Comparison of ENCODE assay signal across 27 cellular contexts in the genomic region with DNA sequence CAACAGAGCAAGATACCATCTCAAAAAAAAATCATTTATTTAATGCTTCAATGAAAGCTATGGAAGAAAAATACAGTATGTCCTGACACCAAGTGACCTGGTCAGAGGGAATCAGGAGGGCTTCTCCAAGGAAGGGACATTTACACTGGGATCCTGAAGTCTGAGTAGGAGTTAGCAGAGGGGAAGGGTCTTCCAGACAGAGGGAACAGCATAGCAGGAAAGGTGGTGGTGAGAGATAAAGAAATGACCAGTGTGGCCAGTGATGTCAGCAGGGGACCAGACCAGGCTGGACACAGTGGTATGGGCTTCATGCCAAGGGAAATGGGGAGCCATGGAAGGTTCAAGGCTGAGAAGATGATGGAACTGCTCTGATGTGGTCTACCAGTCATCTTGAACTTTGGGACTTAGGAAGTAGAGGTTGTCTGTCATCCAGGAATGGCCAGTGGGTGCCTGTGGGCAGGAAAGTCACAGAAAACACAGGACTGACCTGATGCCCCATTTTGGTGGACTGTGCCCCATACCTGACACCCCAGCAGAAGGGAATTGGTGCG. TPM values are rescaled to one million over a fixed set of nuclear protein-coding genes. Genes with fewer than 3 reads are reported as not detected.
DNase-seq lines count a peak whose midpoint lies in the region; ATAC-seq, FAIRE-seq and TF ChIP-seq lines count a peak whose summit lies in the region.
"Had no signal": no experiment of that assay in that cellular context is flagged by ENCODE, and none has a peak within 500 bp of the region (broad histone marks: within the 10 kb centered on the region; RNA-seq: fewer than 3 reads in every experiment).

No MANE protein-coding gene starts in this region.

- H3F3A ChIP-seq in SK-N-SH (replicated peaks; ENCODE audit: insufficient read depth) (peaks cover 12% of the 10 kb centered on the region), PC-9 (ENCODE audit: insufficient read depth, low read depth) (peaks cover 25% of the 10 kb centered on the region)

- H3K4me3 ChIP-seq in SK-N-SH (ENCODE audit: low read depth in 2 of 2, low read length in 1 of 2) (no peak overlapping the region), GM12875 (ENCODE audit: low read depth, low read length) (peak overlapping the region; percentile 18), GM12878 (no peak overlapping the region; the same call in 1 of the 2 replicates), PC-9 (no peak overlapping the region)
- H3K4me3 ChIP-seq: GM23338, lower lobe of right lung, SK-N-MC had no signal

- H3K27ac Mint-ChIP-seq in natural killer cell treated with Interleukin-12 subunit alpha and Interleukin-12 subunit beta and Interleukin-15 and Interleukin-18, amount 100 ng/mL, for 72 hours, result peak overlapping the region; percentile 10 to 48
- H3K27ac Mint-ChIP-seq: activated CD4-positive, alpha-beta memory T cell treated with anti-CD3 and anti-CD28 coated beads, Interleukin-2, amount 10 ng/mL, durations not matched to agents 7 days and 5 days; activated naive CD8-positive, alpha-beta T cell; GM23338; WTC11 had no signal

- no peaks in the 10 kb centered on the region for H3K36me3 ChIP-seq in SK-N-SH (replicated peaks in 1 of 2; ENCODE audit: control insufficient read depth in 1 of 2, insufficient read depth in 2 of 2, low read length in 1 of 2)
- no peaks in the 10 kb centered on the region for H3K36me3 ChIP-seq in GM12878 (ENCODE audit: control insufficient read depth in 2 of 2, insufficient read depth in 2 of 2, low read length in 1 of 2)
- H3K36me3 ChIP-seq in PC-9 (ENCODE audit: low read depth), result no peaks in the 10 kb centered on the region
- H3K36me3 ChIP-seq: lower lobe of right lung had no signal

- in situ Hi-C loops in GM12878 (cut with MboI), result no loop called here

- ATAC-seq in SK-N-SH treated with all-trans-retinoic acid at 6 μM for 48 hours, result no peak
- no peak for ATAC-seq in GM12878
- no peak for ATAC-seq in natural killer cell treated with Interleukin-12 subunit alpha and Interleukin-12 subunit beta and Interleukin-15 and Interleukin-18, amount 100 ng/mL, for 72 hours
- ATAC-seq: GM23338, lower lobe of right lung, WTC11 had no signal

- FAIRE-seq in GM12878 (lab: Jason Lieb, UNC), result no peak
- FAIRE-seq: frontal cortex, kidney, small intestine had no signal

- POLR2A ChIA-PET in SK-N-SH (lab: Yijun Ruan, JAX) (no interaction called here), GM12878 (lab: Charles Lee) (interaction anchor here (0.6 to 1.0 kb wide), 3 partner anchors 9 to 48 kb away, joined by 3 to 7 read pairs (median 4); no protein-coding TSS in a partner anchor), PC-9 (lab: Charles Lee; ENCODE audit: unreplicated experiment) (interaction anchor here (0.6 kb wide), 2 partner anchors 608 to 1139 kb away, joined by 6 to 7 read pairs; no protein-coding TSS in a partner anchor)

- no peak overlapping the region for H2AFZ ChIP-seq in SK-N-SH (ENCODE audit: low read depth)
- H2AFZ ChIP-seq in GM12878 (ENCODE audit: control insufficient read depth, low read depth, low read length), result peak overlapping the region; percentile 28
- no peak overlapping the region for H2AFZ ChIP-seq in PC-9
- H2AFZ ChIP-seq: GM23338 had no signal

- no peaks in the 10 kb centered on the region for H3K36me3 Mint-ChIP-seq in natural killer cell treated with Interleukin-12 subunit alpha and Interleukin-12 subunit beta and Interleukin-15 and Interleukin-18, amount 100 ng/mL, for 72 hours
- H3K36me3 Mint-ChIP-seq: activated naive CD8-positive, alpha-beta T cell; WTC11 had no signal

- H3K9me3 ChIP-seq in SK-N-SH, result no peaks in the 10 kb centered on the region
- no peaks in the 10 kb centered on the region for H3K9me3 ChIP-seq in GM12878 (replicated peaks; ENCODE audit: control insufficient read depth, insufficient read depth, low read length)
- no peaks in the 10 kb centered on the region for H3K9me3 ChIP-seq in PC-9 (ENCODE audit: insufficient read depth, low read depth)
- H3K9me3 ChIP-seq: lower lobe of right lung had no signal

- CTCF ChIA-PET in SK-N-SH (lab: Yijun Ruan, JAX) (interaction anchor here (1.3 to 1.4 kb wide), 2 partner anchors 18 to 39 kb away, joined by 3 read pairs; no protein-coding TSS in a partner anchor), GM12878 (lab: Yijun Ruan, JAX) (interaction anchor here (0.6 to 1.4 kb wide), 4 partner anchors 12 to 461 kb away, joined by 3 read pairs; no protein-coding TSS in a partner anchor), PC-9 (lab: Charles Lee) (no interaction called here)

- WGBS in SK-N-SH (ENCODE audit: low lambda C conversion rate), result 88% methylated on average over 1 of the region's 1 CpG
- 78% methylated on average over 1 of the region's 1 CpG for WGBS in GM12878 (ENCODE audit: insufficient coverage, insufficient replicate concordance, low lambda C conversion rate, missing lambda C conversion rate)

- H3K9me2 ChIP-seq in SK-N-SH, result no peaks in the 10 kb centered on the region
- H3K9me2 ChIP-seq in PC-9 (ENCODE audit: insufficient read depth), result no peaks in the 10 kb centered on the region

- H3K4me2 ChIP-seq in SK-N-SH (no peak overlapping the region), GM12878 (ENCODE audit: control insufficient read depth, insufficient read depth) (peak overlapping the region; percentile 75), PC-9 (no peak overlapping the region)
- H3K4me2 ChIP-seq: GM23338 had no signal

- intact Hi-C loops in GM12878 (cut with micrococcal nuclease; ENCODE audit: unreplicated experiment), result no loop called here
- intact Hi-C loops in PC-9 (cut with micrococcal nuclease; ENCODE audit: unreplicated experiment), result no loop called here

- H3K4me3 Mint-ChIP-seq in natural killer cell treated with Interleukin-12 subunit alpha and Interleukin-12 subunit beta and Interleukin-15 and Interleukin-18, amount 100 ng/mL, for 72 hours, result peak overlapping the region; percentile 50
- H3K4me3 Mint-ChIP-seq: activated CD4-positive, alpha-beta memory T cell treated with anti-CD3 and anti-CD28 coated beads, Interleukin-2, amount 10 ng/mL, durations not matched to agents 7 days and 5 days; activated naive CD8-positive, alpha-beta T cell; GM23338; WTC11 had no signal

- TF ChIP-seq RAD21 in SK-N-SH (IDR thresholded peaks at IDR 0.05; ENCODE audit: low read length) (no peak), GM12878 (IDR thresholded peaks at IDR 0.05; ENCODE audit: insufficient read depth, low read depth, low read length) (no peak)

- H4K20me1 ChIP-seq in SK-N-SH (ENCODE audit: insufficient read depth) (no peaks in the 10 kb centered on the region), GM12878 (ENCODE audit: control insufficient read depth, insufficient read depth) (no peaks in the 10 kb centered on the region), PC-9 (ENCODE audit: insufficient read depth) (no peaks in the 10 kb centered on the region)

- TF ChIP-seq CTCF in SK-N-SH (IDR thresholded peaks at IDR 0.05) (no peak), GM12875 (IDR thresholded peaks at IDR 0.05; ENCODE audit: borderline replicate concordance, insufficient read depth, low read depth, low read length) (no peak), GM12878 (IDR thresholded peaks at IDR 0.05 in 2 of 3, conservative IDR thresholded peaks at IDR 0.05 in 1 of 3; ENCODE audit: control insufficient read depth in 2 of 3, extremely low read depth in 1 of 3, insufficient read depth in 1 of 3, low read depth in 3 of 3, low read length in 3 of 3) (no peak), PC-9 (conservative IDR thresholded peaks at IDR 0.05) (no peak)

- no peaks in the 10 kb centered on the region for H3K9me3 Mint-ChIP-seq in natural killer cell treated with Interleukin-12 subunit alpha and Interleukin-12 subunit beta and Interleukin-15 and Interleukin-18, amount 100 ng/mL, for 72 hours
- H3K9me3 Mint-ChIP-seq: activated CD4-positive, alpha-beta memory T cell treated with anti-CD3 and anti-CD28 coated beads, Interleukin-2, amount 10 ng/mL, durations not matched to agents 7 days and 5 days; GM23338; WTC11 had no signal

- H3K4me1 Mint-ChIP-seq in natural killer cell treated with Interleukin-12 subunit alpha and Interleukin-12 subunit beta and Interleukin-15 and Interleukin-18, amount 100 ng/mL, for 72 hours (ENCODE audit: low read depth in 2 of 2), result peaks cover 44% of the 10 kb centered on the region in 2 donors

- H3K9ac ChIP-seq in SK-N-SH, result no peak overlapping the region
- H3K9ac ChIP-seq in GM12878 (ENCODE audit: control insufficient read depth, insufficient read depth, low read length), result no peak overlapping the region

- H3K79me2 ChIP-seq in SK-N-SH (ENCODE audit: insufficient read depth) (no peaks in the 10 kb centered on the region), GM12878 (ENCODE audit: control insufficient read depth, insufficient read depth, low read length) (no peaks in the 10 kb centered on the region), PC-9 (ENCODE audit: low read depth) (no peaks in the 10 kb centered on the region)

- SMC1A ChIA-PET in GM12878 (lab: Charles Lee; ENCODE audit: uncharacterized antibody, unreplicated experiment), result interaction anchor here (0.6 to 1.9 kb wide), 4 partner anchors 8 to 1213 kb away, joined by 3 to 4 read pairs (median 3); no protein-coding TSS in a partner anchor

- no peak for TF ChIP-seq POLR2A in GM12878 (IDR thresholded peaks at IDR 0.05; ENCODE audit: low read depth, low read length)

- H3K27ac ChIP-seq in SK-N-SH (ENCODE audit: low read depth in 2 of 2, low read length in 1 of 2), result no peak overlapping the region
- H3K27ac ChIP-seq in GM12878 (ENCODE audit: control insufficient read depth, insufficient read depth), result peak overlapping the region; percentile 50
- H3K27ac ChIP-seq in PC-9, result no peak overlapping the region
- H3K27ac ChIP-seq: 22Rv1, lower lobe of right lung, SK-N-MC had no signal

- H3K4me1 ChIP-seq in SK-N-SH (ENCODE audit: control insufficient read depth in 1 of 2, insufficient read depth in 2 of 2, low read depth in 1 of 2, low read length in 1 of 2), result peaks cover 0 to 10% of the 10 kb centered on the region in 2 experiments; a peak in 2 of 4 replicates
- peaks cover 48% of the 10 kb centered on the region for H3K4me1 ChIP-seq in GM12878 (ENCODE audit: control insufficient read depth, insufficient read depth, low read length)
- H3K4me1 ChIP-seq in PC-9 (replicated peaks; ENCODE audit: insufficient read depth), result peaks cover 28% of the 10 kb centered on the region

- RAD21 ChIA-PET in GM12878 (lab: Charles Lee; ENCODE audit: unreplicated experiment), result interaction anchor here (0.7 kb wide), 1 partner anchor 38 kb away, joined by 4 read pairs; no protein-coding TSS in a partner anchor

- H3K27me3 Mint-ChIP-seq in natural killer cell treated with Interleukin-12 subunit alpha and Interleukin-12 subunit beta and Interleukin-15 and Interleukin-18, amount 100 ng/mL, for 72 hours, result no peaks in the 10 kb centered on the region
- H3K27me3 Mint-ChIP-seq: activated CD4-positive, alpha-beta memory T cell treated with anti-CD3 and anti-CD28 coated beads, Interleukin-2, amount 10 ng/mL, durations not matched to agents 7 days and 5 days; activated naive CD8-positive, alpha-beta T cell had no signal

- no TSS peak for BruUV-seq in GM12878 (replicated peaks; lab: Mats Ljungman, UMichigan)
- BruUV-seq in PC-9 (replicated peaks; lab: Mats Ljungman, UMichigan), result no TSS peak

- H3K27me3 ChIP-seq in SK-N-SH (ENCODE audit: insufficient read depth) (no peaks in the 10 kb centered on the region), GM12878 (replicated peaks in 1 of 2; ENCODE audit: control insufficient read depth in 2 of 2, insufficient read depth in 2 of 2, low read length in 1 of 2) (no peaks in the 10 kb centered on the region), PC-9 (ENCODE audit: insufficient read depth, low read depth) (no peaks in the 10 kb centered on the region)

- DNase-seq in SK-N-SH (no peak), GM12878 (ENCODE audit: low read depth, low spot score) (no peak), HuH-7.5 (ENCODE audit: low spot score) (no peak), SKM-1 (lab: John Stamatoyannopoulos, UW; ENCODE audit: unreplicated experiment) (no peak), PC-9 (no peak)
- no peak for DNase-seq in natural killer cell treated with Interleukin-12 subunit alpha and Interleukin-12 subunit beta and Interleukin-15 and Interleukin-18, amount 100 ng/mL, for 72 hours (ENCODE audit: low spot score)
- DNase-seq: activated T-cell treated with anti-CD3 and anti-CD28 coated beads, Interleukin-2, amount 50 U/mL, for 48 hours; cerebellar nuclear complex; effector CD8-positive, alpha-beta T cell; kidney; lower lobe of right lung; NCI-H2171 treated with DMSO at 0.1 percent for 48 hours; NCI-H526; occipital lobe; small intestine; stimulated activated naive CD8-positive, alpha-beta T cell treated with anti-CD3 and anti-CD28 coated beads, Interleukin-15, Interleukin-2, amounts not matched to agents 100 U/mL and 50 U/mL, for 24 hours; T-helper 9 cell; trophoblast cell had no signal

- TF ChIP-seq EP300 in SK-N-SH (IDR thresholded peaks at IDR 0.05; ENCODE audit: borderline replicate concordance in 1 of 2, low read depth in 1 of 2, low read length in 1 of 2), result no peak
- no peak for TF ChIP-seq EP300 in GM12878 (IDR thresholded peaks at IDR 0.05; ENCODE audit: borderline replicate concordance in 1 of 2, control insufficient read depth in 1 of 2, low read depth in 2 of 2, low read length in 2 of 2)

RNA-seq across cellular contexts. Expression of a gene that starts 7.8 kb away (rescaled TPM):
- 19.0 and 37.3 TPM in 2 replicates for polyA plus RNA-seq in SK-N-SH (2012; rRNA removed)
- 27.3 and 33.6 TPM in 2 replicates for polyA plus RNA-seq in SK-N-SH (2012; cell fraction: cytosol; rRNA removed)
- 58.3 and 84.4 TPM in 2 replicates for polyA plus RNA-seq in SK-N-SH (2012; cell fraction: nucleus; rRNA removed)
- 39.3 and 44.3 TPM in 2 replicates for total RNA-seq in GM12878 (2013; cell fraction: nucleolus; rRNA removed)
- 14.6 and 15.2 TPM in 2 replicates for total RNA-seq in GM12878 (2014; rRNA removed)
- 11.6 and 13.2 TPM in 2 replicates for total RNA-seq in GM12878 (2014; rRNA removed; fragmentation: Illumina TruSeq; extraction: Trizol)
- 15.0 and 15.2 TPM in 2 replicates for total RNA-seq in GM12878 (2021)
- polyA plus RNA-seq in GM12878 (2011; ENCODE audit: low read depth), result 9.1 TPM
- 9.6 and 10.1 TPM in 2 replicates for polyA plus RNA-seq in GM12878 (2011; rRNA removed)
- 10.5 and 15.0 TPM in 2 replicates for polyA plus RNA-seq in GM12878 (2011; cell fraction: cytosol; rRNA removed)
- 22.9 and 45.6 TPM in 2 replicates for polyA plus RNA-seq in GM12878 (2011; cell fraction: nucleus; rRNA removed)
- polyA plus RNA-seq in GM12878 (2012), result 8.9 and 9.3 TPM in 2 replicates
- 14.8 and 15.1 TPM in 2 replicates for polyA plus RNA-seq in GM12878 (2014; fragmentation: Illumina TruSeq; extraction: Trizol)
- 1 to 10 TPM; 4.8 to 5.8 TPM for polyA plus RNA-seq in GM12878 (2014; fragmentation: Nextera tagmentation; extraction: Ambion mirVana)
- polyA plus RNA-seq in GM12878 (2014; rRNA removed), result 18.6 and 19.4 TPM in 2 replicates
- 10 to 100 TPM; 16.8 to 18.4 TPM for polyA plus RNA-seq in GM12878 (2016; fragmentation: Nextera tagmentation; extraction: Ambion mirVana)
- 6.3 and 8.4 TPM in 2 replicates for polyA minus RNA-seq in GM12878 (2011; rRNA and poly(A)+ RNA removed)
- 3.3 and 11.3 TPM in 2 replicates for polyA minus RNA-seq in GM12878 (2011; cell fraction: cytosol; rRNA and poly(A)+ RNA removed)
- polyA minus RNA-seq in GM12878 (2011; cell fraction: nucleus; rRNA and poly(A)+ RNA removed), result 9.9 and 16.4 TPM in 2 replicates
- 10 to 100 TPM; 20.5 to 31.1 TPM for total RNA-seq in natural killer cell treated with Interleukin-12 subunit alpha and Interleukin-12 subunit beta and Interleukin-15 and Interleukin-18, amount 100 ng/mL, for 72 hours
- 17.6 and 19.2 TPM in 2 replicates for total RNA-seq in PC-9 (2021)

RNA-seq across cellular contexts. Expression of a gene that starts 11.9 kb away (rescaled TPM):
- polyA plus RNA-seq in SK-N-SH (2012; rRNA removed) (16.9 and 23.0 TPM in 2 replicates), GM12878 (2011; rRNA removed) (16.4 and 16.8 TPM in 2 replicates), GM12878 (2014; fragmentation: Illumina TruSeq; extraction: Trizol) (22.3 and 26.6 TPM in 2 replicates), GM12878 (2014; fragmentation: Nextera tagmentation; extraction: Ambion mirVana) (10 to 100 TPM; 19.8 to 20.3 TPM), GM12878 (2014; rRNA removed) (23.1 and 23.9 TPM in 2 replicates), GM12878 (2016; fragmentation: Nextera tagmentation; extraction: Ambion mirVana) (10 to 100 TPM; 37.3 to 44.0 TPM)
- 20.3 and 20.5 TPM in 2 replicates for polyA plus RNA-seq in SK-N-SH (2012; cell fraction: cytosol; rRNA removed)
- polyA plus RNA-seq in SK-N-SH (2012; cell fraction: nucleus; rRNA removed), result 6.1 and 10.8 TPM in 2 replicates
- 3.3 and 3.6 TPM in 2 replicates for total RNA-seq in GM12878 (2013; cell fraction: nucleolus; rRNA removed)
- total RNA-seq in GM12878 (2014; rRNA removed) (30.8 and 31.8 TPM in 2 replicates), GM12878 (2014; rRNA removed; fragmentation: Illumina TruSeq; extraction: Trizol) (24.8 and 27.6 TPM in 2 replicates), GM12878 (2021) (21.9 and 23.9 TPM in 2 replicates), PC-9 (2021) (30.3 and 31.8 TPM in 2 replicates)
- 8.8 TPM for polyA plus RNA-seq in GM12878 (2011; ENCODE audit: low read depth)
- 17.1 and 19.9 TPM in 2 replicates for polyA plus RNA-seq in GM12878 (2011; cell fraction: cytosol; rRNA removed)
- 3.8 and 4.9 TPM in 2 replicates for polyA plus RNA-seq in GM12878 (2011; cell fraction: nucleus; rRNA removed)
- polyA plus RNA-seq in GM12878 (2012), result 15.7 and 16.3 TPM in 2 replicates
- 21.4 and 38.8 TPM in 2 replicates for polyA minus RNA-seq in GM12878 (2011; rRNA and poly(A)+ RNA removed)
- polyA minus RNA-seq in GM12878 (2011; cell fraction: cytosol; rRNA and poly(A)+ RNA removed), result 8.0 and 21.7 TPM in 2 replicates
- polyA minus RNA-seq in GM12878 (2011; cell fraction: nucleus; rRNA and poly(A)+ RNA removed), result 1.1 and 2.6 TPM in 2 replicates
- 10 to 100 TPM; 29.7 to 31.2 TPM for total RNA-seq in natural killer cell treated with Interleukin-12 subunit alpha and Interleukin-12 subunit beta and Interleukin-15 and Interleukin-18, amount 100 ng/mL, for 72 hours

RNA-seq across cellular contexts. Expression of a gene that starts 59.0 kb away (rescaled TPM):
- polyA plus RNA-seq in SK-N-SH (2012; rRNA removed) (5.2 and 5.4 TPM in 2 replicates), GM12878 (2011; rRNA removed) (not detected in 2 replicates), GM12878 (2014; fragmentation: Illumina TruSeq; extraction: Trizol) (not detected in 2 replicates), GM12878 (2014; fragmentation: Nextera tagmentation; extraction: Ambion mirVana) (not detected), GM12878 (2014; rRNA removed) (not detected in 2 replicates), GM12878 (2016; fragmentation: Nextera tagmentation; extraction: Ambion mirVana) (not detected)
- 2.1 and 3.2 TPM in 2 replicates for polyA plus RNA-seq in SK-N-SH (2012; cell fraction: cytosol; rRNA removed)
- polyA plus RNA-seq in SK-N-SH (2012; cell fraction: nucleus; rRNA removed), result 7.3 and 8.9 TPM in 2 replicates
- not detected in 2 replicates for total RNA-seq in GM12878 (2013; cell fraction: nucleolus; rRNA removed)
- total RNA-seq in GM12878 (2014; rRNA removed) (not detected in 2 replicates), GM12878 (2014; rRNA removed; fragmentation: Illumina TruSeq; extraction: Trizol) (not detected in 2 replicates), GM12878 (2021) (0.08 TPM in 1 of 2 replicates, not detected in the other), PC-9 (2021) (3.1 and 3.2 TPM in 2 replicates)
- polyA plus RNA-seq in GM12878 (2011; ENCODE audit: low read depth), result not detected
- polyA plus RNA-seq in GM12878 (2011; cell fraction: cytosol; rRNA removed), result not detected in 2 replicates
- polyA plus RNA-seq in GM12878 (2011; cell fraction: nucleus; rRNA removed), result not detected in 2 replicates
- polyA plus RNA-seq in GM12878 (2012), result not detected in 2 replicates
- not detected in 2 replicates for polyA minus RNA-seq in GM12878 (2011; rRNA and poly(A)+ RNA removed)
- polyA minus RNA-seq in GM12878 (2011; cell fraction: cytosol; rRNA and poly(A)+ RNA removed), result not detected in 2 replicates
- not detected in 2 replicates for polyA minus RNA-seq in GM12878 (2011; cell fraction: nucleus; rRNA and poly(A)+ RNA removed)
- not detected for total RNA-seq in natural killer cell treated with Interleukin-12 subunit alpha and Interleukin-12 subunit beta and Interleukin-15 and Interleukin-18, amount 100 ng/mL, for 72 hours
- total RNA-seq: activated CD4-positive, alpha-beta memory T cell treated with anti-CD3 and anti-CD28 coated beads, Interleukin-2, amount 10 ng/mL, durations not matched to agents 7 days and 5 days; frontal cortex; occipital lobe had no signal
